8 cellular contexts compared by ENCODE assay signal in the genomic region with DNA sequence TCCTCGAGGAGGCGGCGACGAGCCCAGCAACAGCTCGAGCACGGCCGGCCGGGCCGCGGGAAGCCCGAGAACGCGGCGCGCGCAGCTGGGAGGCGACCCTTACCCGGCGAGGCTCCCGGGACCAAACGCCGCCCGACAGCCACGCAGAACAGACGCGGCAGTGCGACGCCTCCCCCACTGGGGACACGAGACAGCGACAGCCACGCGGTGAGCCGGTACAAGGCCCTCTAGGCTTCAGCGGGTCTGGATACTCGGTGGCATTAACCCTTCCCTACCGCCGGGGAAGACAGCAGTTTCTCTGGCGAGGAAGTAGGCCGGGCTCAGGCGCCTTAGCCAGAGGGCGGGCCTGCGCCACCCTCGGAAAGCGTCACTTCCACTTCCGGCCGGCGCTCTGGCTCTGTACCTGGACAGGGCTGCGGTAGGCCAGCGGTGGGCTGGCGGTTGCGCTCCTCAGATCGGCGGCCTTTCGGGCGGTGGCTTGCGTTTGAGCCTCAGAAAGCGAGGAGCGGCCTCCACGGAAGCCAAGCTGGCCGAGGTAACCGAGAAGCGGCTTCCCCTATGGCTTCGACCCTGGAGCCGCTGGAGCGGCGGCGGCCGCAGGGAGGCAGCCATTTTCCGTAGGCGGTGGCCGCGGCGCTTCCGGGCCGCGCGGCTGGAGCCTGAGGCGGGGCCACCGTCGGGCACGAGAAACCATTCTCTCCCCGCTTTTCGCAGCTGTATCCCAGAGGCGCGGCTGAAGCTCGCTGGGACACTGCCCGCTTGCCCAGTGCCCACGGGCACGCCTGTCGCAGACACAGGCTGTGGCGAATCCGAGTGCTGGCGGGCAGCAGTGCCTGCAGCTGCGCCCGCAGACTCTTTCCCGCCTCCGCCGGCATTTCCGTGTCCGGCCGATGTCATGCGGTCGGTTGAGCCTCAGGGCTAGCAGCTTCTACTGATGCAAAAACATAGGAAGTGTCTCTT. TPM values are rescaled to one million over a fixed set of nuclear protein-coding genes. Genes with fewer than 3 reads are reported as not detected.
DNase-seq lines count a peak whose midpoint lies in the region; ATAC-seq and TF ChIP-seq lines count a peak whose summit lies in the region.

A gene with protein sequence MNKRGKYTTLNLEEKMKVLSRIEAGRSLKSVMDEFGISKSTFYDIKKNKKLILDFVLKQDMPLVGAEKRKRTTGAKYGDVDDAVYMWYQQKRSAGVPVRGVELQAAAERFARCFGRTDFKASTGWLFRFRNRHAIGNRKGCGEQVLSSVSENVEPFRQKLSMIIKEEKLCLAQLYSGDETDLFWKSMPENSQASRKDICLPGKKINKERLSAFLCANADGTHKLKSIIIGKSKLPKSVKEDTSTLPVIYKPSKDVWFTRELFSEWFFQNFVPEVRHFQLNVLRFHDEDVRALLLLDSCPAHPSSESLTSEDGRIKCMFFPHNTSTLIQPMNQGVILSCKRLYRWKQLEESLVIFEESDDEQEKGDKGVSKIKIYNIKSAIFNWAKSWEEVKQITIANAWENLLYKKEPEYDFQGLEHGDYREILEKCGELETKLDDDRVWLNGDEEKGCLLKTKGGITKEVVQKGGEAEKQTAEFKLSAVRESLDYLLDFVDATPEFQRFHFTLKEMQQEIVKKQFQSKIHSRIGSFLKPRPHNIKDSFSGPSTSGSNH (minus strand): TSS at position 322 of the 960 bp plus-strand sequence. CDS start 4,816 bp downstream, outside the sequence.
A gene (plus strand): TSS at position 389 of the 960 bp plus-strand sequence. CDS start 2,932 bp downstream, outside the sequence.

- peak; percentile 94 for ATAC-seq in GM21529 (IDR thresholded peaks at IDR 0.05; ENCODE audit: unreplicated experiment)
- ATAC-seq in natural killer cell treated with Interleukin-12 subunit alpha and Interleukin-12 subunit beta and Interleukin-15 and Interleukin-18, amount 100 ng/mL, for 72 hours, result peak; percentile 99

- H3K27me3 Mint-ChIP-seq in activated T-helper 2 cell treated with anti-CD3 and anti-CD28 coated beads, Interferon-gamma antibody, Interleukin-2, Interleukin-4, amounts not matched to agents 10 μg/mL and 5 μg/mL and 100 μg/mL, durations not matched to agents 14 hours and 24 hours and 36 hours (ENCODE audit: low read depth), result no peaks in the 10 kb centered on the region
- no peaks in the 10 kb centered on the region for H3K27me3 Mint-ChIP-seq in natural killer cell treated with Interleukin-12 subunit alpha and Interleukin-12 subunit beta and Interleukin-15 and Interleukin-18, amount 100 ng/mL, for 72 hours

- H3K27ac Mint-ChIP-seq in activated T-helper 2 cell treated with anti-CD3 and anti-CD28 coated beads, Interferon-gamma antibody, Interleukin-2, Interleukin-4, amounts not matched to agents 10 μg/mL and 5 μg/mL and 100 μg/mL, durations not matched to agents 14 hours and 24 hours and 36 hours, result peak within 1 kb of the TSS; percentile 78
- H3K27ac Mint-ChIP-seq in natural killer cell treated with Interleukin-12 subunit alpha and Interleukin-12 subunit beta and Interleukin-15 and Interleukin-18, amount 100 ng/mL, for 72 hours, result peak within 1 kb of the TSS; percentile 63 to 76

- peaks cover 80% of the 10 kb centered on the region for H3K36me3 Mint-ChIP-seq in activated T-helper 2 cell treated with anti-CD3 and anti-CD28 coated beads, Interferon-gamma antibody, Interleukin-2, Interleukin-4, amounts not matched to agents 10 μg/mL and 5 μg/mL and 100 μg/mL, durations not matched to agents 14 hours and 24 hours and 36 hours (ENCODE audit: low read depth)
- peaks cover 42% of the 10 kb centered on the region for H3K36me3 Mint-ChIP-seq in natural killer cell treated with Interleukin-12 subunit alpha and Interleukin-12 subunit beta and Interleukin-15 and Interleukin-18, amount 100 ng/mL, for 72 hours

- DNase-seq in DMS153 (lab: John Stamatoyannopoulos, UW) (peak; percentile 86), RPMI7951 (ENCODE audit: low read depth) (peak; percentile 87), fibroblast of peridontal ligament (ENCODE audit: extremely low read depth) (peak; percentile 86)
- peak; percentile 83 for DNase-seq in activated T-helper 2 cell treated with anti-CD3 and anti-CD28 coated beads, Interferon-gamma antibody, Interleukin-2, Interleukin-4, amounts not matched to agents 10 μg/mL and 5 μg/mL and 100 μg/mL, durations not matched to agents 14 hours and 24 hours and 36 hours (ENCODE audit: low spot score)
- peak; percentile 91 for DNase-seq in natural killer cell treated with Interleukin-12 subunit alpha and Interleukin-12 subunit beta and Interleukin-15 and Interleukin-18, amount 100 ng/mL, for 72 hours (ENCODE audit: low spot score)
- DNase-seq in stimulated activated naive CD4-positive, alpha-beta T cell (lab: John Stamatoyannopoulos, UW), result peak; percentile 69 to 86 (median 81)

- H3K4me1 Mint-ChIP-seq in activated T-helper 2 cell treated with anti-CD3 and anti-CD28 coated beads, Interferon-gamma antibody, Interleukin-2, Interleukin-4, amounts not matched to agents 10 μg/mL and 5 μg/mL and 100 μg/mL, durations not matched to agents 14 hours and 24 hours and 36 hours (ENCODE audit: low read depth), result peaks cover 8% of the 10 kb centered on the region
- H3K4me1 Mint-ChIP-seq in natural killer cell treated with Interleukin-12 subunit alpha and Interleukin-12 subunit beta and Interleukin-15 and Interleukin-18, amount 100 ng/mL, for 72 hours (ENCODE audit: low read depth in 2 of 2), result peaks cover 9 to 17% of the 10 kb centered on the region in 2 donors

- intact Hi-C loops in activated T-helper 2 cell treated with anti-CD3 and anti-CD28 coated beads, Interferon-gamma antibody, Interleukin-2, Interleukin-4, amounts not matched to agents 10 μg/mL and 5 μg/mL and 100 μg/mL, durations not matched to agents 14 hours and 24 hours and 36 hours (cut with micrococcal nuclease), result loop anchor here (1.0 to 2.0 kb wide), 4 partner anchors 23 to 153 kb away; a partner anchor contains a TSS

- peak within 1 kb of the TSS; percentile 77 for H3K4me3 Mint-ChIP-seq in activated T-helper 2 cell treated with anti-CD3 and anti-CD28 coated beads, Interferon-gamma antibody, Interleukin-2, Interleukin-4, amounts not matched to agents 10 μg/mL and 5 μg/mL and 100 μg/mL, durations not matched to agents 14 hours and 24 hours and 36 hours (ENCODE audit: low read depth)
- H3K4me3 Mint-ChIP-seq in natural killer cell treated with Interleukin-12 subunit alpha and Interleukin-12 subunit beta and Interleukin-15 and Interleukin-18, amount 100 ng/mL, for 72 hours, result peak within 1 kb of the TSS; percentile 77

- peaks cover 64% of the 10 kb centered on the region for H3K9me3 Mint-ChIP-seq in activated T-helper 2 cell treated with anti-CD3 and anti-CD28 coated beads, Interferon-gamma antibody, Interleukin-2, Interleukin-4, amounts not matched to agents 10 μg/mL and 5 μg/mL and 100 μg/mL, durations not matched to agents 14 hours and 24 hours and 36 hours
- peaks cover 14% of the 10 kb centered on the region for H3K9me3 Mint-ChIP-seq in natural killer cell treated with Interleukin-12 subunit alpha and Interleukin-12 subunit beta and Interleukin-15 and Interleukin-18, amount 100 ng/mL, for 72 hours

- no peak for TF ChIP-seq EP300 in Ishikawa (IDR thresholded peaks at IDR 0.05; ENCODE audit: borderline replicate concordance)

- no peak for TF ChIP-seq RAD21 in Ishikawa (IDR thresholded peaks at IDR 0.05; ENCODE audit: low read depth)

TF ChIP-seq in Ishikawa, 13 proteins besides CTCF, POLR2A, EP300 and RAD21 (continues in another document):
- TF ChIP-seq ZBTB7A (IDR thresholded peaks at IDR 0.05; ENCODE audit: low read depth) (no peak), CREB1 (IDR thresholded peaks at IDR 0.05; ENCODE audit: low read depth) (peak; percentile 78; the same call in 1 of the 2 replicates), TAF1 (IDR thresholded peaks at IDR 0.05; ENCODE audit: low read depth) (peak; percentile 83), TCF12 (IDR thresholded peaks at IDR 0.05; ENCODE audit: low read depth) (peak; percentile 63; the same call in 1 of the 2 replicates), TEAD4 (IDR thresholded peaks at IDR 0.05) (no peak), NFIC (IDR thresholded peaks at IDR 0.05) (no peak)
- TF ChIP-seq, protein P1, sequence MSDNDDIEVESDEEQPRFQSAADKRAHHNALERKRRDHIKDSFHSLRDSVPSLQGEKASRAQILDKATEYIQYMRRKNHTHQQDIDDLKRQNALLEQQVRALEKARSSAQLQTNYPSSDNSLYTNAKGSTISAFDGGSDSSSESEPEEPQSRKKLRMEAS (IDR thresholded peaks at IDR 0.05), result peak; percentile 96

RNA-seq across cellular contexts. Expression of the first gene that starts in this region (rescaled TPM):
- 4.4 and 5.0 TPM in 2 replicates for total RNA-seq in RPMI7951 (2014; rRNA removed; shearing (Covaris generic))
- total RNA-seq in activated T-helper 2 cell treated with anti-CD3 and anti-CD28 coated beads, Interferon-gamma antibody, Interleukin-2, Interleukin-4, amounts not matched to agents 10 μg/mL and 5 μg/mL and 100 μg/mL, durations not matched to agents 14 hours and 24 hours and 36 hours, result 2.5 and 3.6 TPM in 2 replicates
- total RNA-seq in natural killer cell treated with Interleukin-12 subunit alpha and Interleukin-12 subunit beta and Interleukin-15 and Interleukin-18, amount 100 ng/mL, for 72 hours, result 1 to 10 TPM; 5.0 to 6.7 TPM

RNA-seq across cellular contexts. Expression of the second gene that starts in this region (rescaled TPM):
- 15.3 and 16.0 TPM in 2 replicates for total RNA-seq in RPMI7951 (2014; rRNA removed; shearing (Covaris generic))
- total RNA-seq in activated T-helper 2 cell treated with anti-CD3 and anti-CD28 coated beads, Interferon-gamma antibody, Interleukin-2, Interleukin-4, amounts not matched to agents 10 μg/mL and 5 μg/mL and 100 μg/mL, durations not matched to agents 14 hours and 24 hours and 36 hours, result 25.4 and 31.8 TPM in 2 replicates
- 10 to 100 TPM; 43.0 to 43.8 TPM for total RNA-seq in natural killer cell treated with Interleukin-12 subunit alpha and Interleukin-12 subunit beta and Interleukin-15 and Interleukin-18, amount 100 ng/mL, for 72 hours

Comparison
In these comparisons a context has a peak if more than half of its experiments do, and no peak if none do; other contexts are left out.
1. Peak in every context shown above with its lines: DNase-seq and ATAC-seq.